ENCODE assay signal across 15 cellular contexts in genomic region chr2:2098458-2099167, GRCh38.
A peak's percentile ranks its signal among the peaks of the same experiment; 100 is the strongest.
DNase-seq lines count a peak whose midpoint lies in the region; ATAC-seq, FAIRE-seq and TF ChIP-seq lines count a peak whose summit lies in the region.
"Had no signal": no experiment of that assay in that cellular context is flagged by ENCODE, and none has a peak within 500 bp of the region (broad histone marks: within the 10 kb centered on the region; RNA-seq: fewer than 3 reads in every experiment).

No MANE protein-coding gene starts in this region.

- H2AK5ac ChIP-seq in H1 (ENCODE audit: low read depth, low read length): no peak overlapping the region

- TF ChIP-seq RAD21 in H1 (IDR thresholded peaks at IDR 0.05 in 1 of 2, conservative IDR thresholded peaks at IDR 0.05 in 1 of 2; ENCODE audit: low read depth in 2 of 2, low read length in 2 of 2) (no peak), liver (IDR thresholded peaks at IDR 0.05) (peak in 1 of 2 donors; percentile 35)

- no peak overlapping the region for H2BK5ac ChIP-seq in H1 (ENCODE audit: low read depth, low read length)

- ATAC-seq in upper lobe of right lung (no peak), GM19023 (IDR thresholded peaks at IDR 0.05; ENCODE audit: unreplicated experiment) (no peak)
- ATAC-seq: GM12878 had no signal

- H3K27ac ChIP-seq in H1 (ENCODE audit: low read depth, low read length) (no peak overlapping the region), liver (ENCODE audit: low read depth in 1 of 2, low read length in 2 of 2) (peak overlapping the region; percentile 9 to 14), upper lobe of right lung (no peak overlapping the region)
- H3K27ac ChIP-seq: BLaER1 treated with 17β-estradiol and CSF1 and Interleukin-3, amounts not matched to agents 10 nM and 100 nM had no signal

- H3K27me3 ChIP-seq in H1 (replicated peaks in 1 of 4; ENCODE audit: control insufficient read depth in 3 of 4, extremely low read depth in 1 of 4, insufficient read depth in 3 of 4, low read length in 3 of 4) (no peaks in the 10 kb centered on the region), liver (ENCODE audit: control insufficient read depth in 4 of 4, insufficient read depth in 4 of 4, low read length in 3 of 4) (no peaks in the 10 kb centered on the region), upper lobe of right lung (no peaks in the 10 kb centered on the region)
- H3K27me3 ChIP-seq: BLaER1 treated with 17β-estradiol and CSF1 and Interleukin-3, amounts not matched to agents 10 nM and 100 nM had no signal

- no peak overlapping the region for H4K8ac ChIP-seq in H1 (ENCODE audit: extremely low read depth, insufficient read depth, low read length)

- no peak for TF ChIP-seq POLR2A in H1 (IDR thresholded peaks at IDR 0.05; ENCODE audit: control extremely low read depth in 1 of 2, low read depth in 2 of 2, low read length in 2 of 2)

- peaks cover 3% of the 10 kb centered on the region; the same call in 1 of the 2 replicates for H3K23me2 ChIP-seq in H1 (ENCODE audit: low read depth, low read length)

- H3K9me3 ChIP-seq in H1 (ENCODE audit: insufficient read depth in 2 of 2, low read depth in 1 of 2, low read length in 1 of 2) (no peaks in the 10 kb centered on the region), liver (ENCODE audit: control insufficient read depth in 4 of 4, low read length in 3 of 4) (no peaks in the 10 kb centered on the region), upper lobe of right lung (no peaks in the 10 kb centered on the region)
- H3K9me3 ChIP-seq: HAP-1 had no signal

- no peak overlapping the region for H3K18ac ChIP-seq in H1 (ENCODE audit: extremely low read depth, low read length)

- no peak overlapping the region for H3K9ac ChIP-seq in H1 (replicated peaks in 1 of 4; ENCODE audit: extremely low read depth in 1 of 4, low read depth in 3 of 4, low read length in 3 of 4)
- H3K9ac ChIP-seq in liver (ENCODE audit: low read depth in 1 of 2, low read length in 2 of 2): no peak overlapping the region
- H3K9ac ChIP-seq: BLaER1 treated with 17β-estradiol and CSF1 and Interleukin-3, amounts not matched to agents 10 nM and 100 nM had no signal

- CTCF ChIA-PET in H1 (lab: Charles Lee; ENCODE audit: partially characterized antibody): interaction anchor here (0.6 to 1.3 kb wide), 5 partner anchors 12 to 488 kb away, joined by 3 to 4 read pairs (median 3); no protein-coding TSS in a partner anchor

- no peak overlapping the region for H3K4ac ChIP-seq in H1 (replicated peaks; ENCODE audit: insufficient read length, low read depth, low read length)

- H4K5ac ChIP-seq in H1 (ENCODE audit: insufficient read length, low read depth, low read length): no peak overlapping the region

- no peaks in the 10 kb centered on the region for H3K79me2 ChIP-seq in H1 (ENCODE audit: control insufficient read depth in 1 of 2, insufficient read depth in 2 of 2, low read length in 2 of 2)

- peak; percentile 18 for DNase-seq in NCI-H69 (lab: John Stamatoyannopoulos, UW)
- DNase-seq in H1 (ENCODE audit: low read depth in 1 of 2, low spot score in 2 of 2): no peak
- no peak for DNase-seq in upper lobe of right lung
- DNase-seq in dedifferentiated amniotic fluid mesenchymal stem cell (ENCODE audit: extremely low spot score): no peak
- DNase-seq in amygdala (lab: John Stamatoyannopoulos, UW): no peak
- DNase-seq: ACHN; Calu3; CD4-positive, CD25-positive, alpha-beta regulatory T cell; GOT3 had no signal

- no peak overlapping the region for H3K23ac ChIP-seq in H1 (ENCODE audit: insufficient read length)

- no peaks in the 10 kb centered on the region for H3K36me3 ChIP-seq in H1 (ENCODE audit: control insufficient read depth in 2 of 4, insufficient read depth in 4 of 4, low read length in 3 of 4)
- H3K36me3 ChIP-seq in liver (ENCODE audit: control insufficient read depth in 4 of 4, insufficient read depth in 3 of 4, low read depth in 1 of 4, low read length in 3 of 4): no peaks in the 10 kb centered on the region
- H3K36me3 ChIP-seq in upper lobe of right lung: no peaks in the 10 kb centered on the region
- H3K36me3 ChIP-seq: BLaER1 treated with 17β-estradiol and CSF1 and Interleukin-3, amounts not matched to agents 10 nM and 100 nM; HAP-1 had no signal

- H2BK15ac ChIP-seq in H1 (ENCODE audit: low read length): no peak overlapping the region

- no peak for FAIRE-seq in H1 (lab: Jason Lieb, UNC)
- FAIRE-seq: GM12878, GM18507 had no signal

- H3K4me1 ChIP-seq in H1 (replicated peaks in 1 of 4; ENCODE audit: control insufficient read depth in 3 of 4, insufficient read depth in 4 of 4, low read length in 3 of 4): no peaks in the 10 kb centered on the region; a peak in 1 of 7 replicates
- H3K4me1 ChIP-seq in liver (ENCODE audit: control insufficient read depth in 4 of 4, insufficient read depth in 4 of 4, low read length in 3 of 4): peaks cover 0 to 16% (median 10%) of the 10 kb centered on the region in 4 donors
- H3K4me1 ChIP-seq in upper lobe of right lung: no peaks in the 10 kb centered on the region
- H3K4me1 ChIP-seq: HAP-1 had no signal

- POLR2A ChIA-PET in H1 (lab: Charles Lee; ENCODE audit: partially characterized antibody): no interaction called here

- H3K14ac ChIP-seq in H1 (ENCODE audit: insufficient read length): no peak overlapping the region

- no peaks in the 10 kb centered on the region for H4K20me1 ChIP-seq in H1 (replicated peaks in 1 of 2; ENCODE audit: control insufficient read depth in 1 of 2, insufficient read depth in 2 of 2, low read length in 2 of 2)
- H4K20me1 ChIP-seq: BLaER1 treated with 17β-estradiol and CSF1 and Interleukin-3, amounts not matched to agents 10 nM and 100 nM had no signal

- H3K56ac ChIP-seq in H1 (replicated peaks; ENCODE audit: insufficient read length, low read depth, low read length): no peak overlapping the region

- no peak overlapping the region for H4K91ac ChIP-seq in H1 (replicated peaks; ENCODE audit: insufficient read length, low read length)

- no peak overlapping the region for H2BK12ac ChIP-seq in H1 (ENCODE audit: low read depth, low read length)

- TF ChIP-seq EP300 in H1 (IDR thresholded peaks at IDR 0.05; ENCODE audit: borderline replicate concordance in 1 of 2, low read depth in 2 of 2, low read length in 2 of 2): no peak

- no peaks in the 10 kb centered on the region for H3K79me1 ChIP-seq in H1 (ENCODE audit: low read depth, low read length)

- 87% methylated on average over 5 of the region's 5 CpGs; no CpG with 5 or more reads in 1 of the 2 experiments for WGBS in H1 (ENCODE audit: extremely low coverage in 1 of 2, insufficient coverage in 1 of 2, insufficient read length in 1 of 2, insufficient replicate concordance in 2 of 2, low coverage in 1 of 2, low lambda C conversion rate in 2 of 2, missing lambda C conversion rate in 1 of 2), 2 experiments
- WGBS in liver: 18% methylated on average over 5 of the region's 5 CpGs

- no peak overlapping the region for H3K4me3 ChIP-seq in H1 (ENCODE audit: extremely low read depth in 1 of 4, insufficient read depth in 2 of 4, low read depth in 3 of 4, low read length in 4 of 4)
- no peak overlapping the region for H3K4me3 ChIP-seq in liver (ENCODE audit: low read depth in 1 of 3, low read length in 3 of 3)
- H3K4me3 ChIP-seq in upper lobe of right lung: no peak overlapping the region
- H3K4me3 ChIP-seq: BLaER1 treated with 17β-estradiol and CSF1 and Interleukin-3, amounts not matched to agents 10 nM and 100 nM; GM12878; HAP-1 had no signal

- H2AFZ ChIP-seq in H1 (ENCODE audit: low read length): 0 out of 2 replicates have a peak overlapping the region, but pooled peaks have one; percentile 29

- no peak overlapping the region for H3K4me2 ChIP-seq in H1 (ENCODE audit: insufficient read depth in 1 of 2, low read depth in 2 of 2, low read length in 2 of 2)
- H3K4me2 ChIP-seq: BLaER1 treated with 17β-estradiol and CSF1 and Interleukin-3, amounts not matched to agents 10 nM and 100 nM had no signal

- intact Hi-C loops in upper lobe of right lung (cut with DNase I): no loop called here

- no peak overlapping the region for H2BK120ac ChIP-seq in H1 (replicated peaks; ENCODE audit: low read depth, low read length)

- 0 out of 2 replicates have a peak overlapping the region, but pooled peaks have one; percentile 32 for H2BK20ac ChIP-seq in H1 (ENCODE audit: low read length)

- TF ChIP-seq CTCF in H1 (IDR thresholded peaks at IDR 0.05; ENCODE audit: control extremely low read depth in 1 of 3, insufficient read depth in 1 of 3, low read depth in 1 of 3, low read length in 3 of 3) (no peak), liver (IDR thresholded peaks at IDR 0.05; ENCODE audit: low read depth, low read length, missing input control) (no peak), upper lobe of right lung (IDR thresholded peaks at IDR 0.05) (no peak)

TF ChIP-seq in H1, 55 proteins besides CTCF, POLR2A, EP300 and RAD21 (continues in another document):
- TF ChIP-seq SP2 (IDR thresholded peaks at IDR 0.05; ENCODE audit: low read length): no peak
- TF ChIP-seq HDAC6 (IDR thresholded peaks at IDR 0.05; ENCODE audit: low read depth, low read length): no peak
- no peak for TF ChIP-seq RNF2 (IDR thresholded peaks at IDR 0.05; ENCODE audit: borderline replicate concordance, low read depth, low read length, missing control alignments, poor library complexity, severe bottlenecking)
- no peak for TF ChIP-seq TEAD4 (IDR thresholded peaks at IDR 0.05; ENCODE audit: low read depth, low read length)
- no peak for TF ChIP-seq SUZ12 (IDR thresholded peaks at IDR 0.05; ENCODE audit: low read length)
- TF ChIP-seq CHD1 (IDR thresholded peaks at IDR 0.05; ENCODE audit: low read depth, low read length): no peak

TF ChIP-seq in liver, 16 proteins besides CTCF, POLR2A, EP300 and RAD21 (continues in another document):
- TF ChIP-seq ATF3 (IDR thresholded peaks at IDR 0.05) (no peak), GABPA (IDR thresholded peaks at IDR 0.05 in 1 of 2, conservative IDR thresholded peaks at IDR 0.05 in 1 of 2) (no peak), HNF4A (conservative IDR thresholded peaks at IDR 0.05) (peak; percentile 56 to 77), HNF4G (IDR thresholded peaks at IDR 0.05) (no peak), SP1 (IDR thresholded peaks at IDR 0.05) (peak; percentile 75), FOXA1 (IDR thresholded peaks at IDR 0.05) (no peak)

Comparison
In these comparisons a context has a peak if more than half of its experiments do, and no peak if none do; other contexts are left out.
1. H3K27ac ChIP-seq: peak in liver (2 of 2); none in H1 (single experiment) and upper lobe of right lung (single experiment).